1 cellular context compared by ENCODE assay signal in the genomic region with DNA sequence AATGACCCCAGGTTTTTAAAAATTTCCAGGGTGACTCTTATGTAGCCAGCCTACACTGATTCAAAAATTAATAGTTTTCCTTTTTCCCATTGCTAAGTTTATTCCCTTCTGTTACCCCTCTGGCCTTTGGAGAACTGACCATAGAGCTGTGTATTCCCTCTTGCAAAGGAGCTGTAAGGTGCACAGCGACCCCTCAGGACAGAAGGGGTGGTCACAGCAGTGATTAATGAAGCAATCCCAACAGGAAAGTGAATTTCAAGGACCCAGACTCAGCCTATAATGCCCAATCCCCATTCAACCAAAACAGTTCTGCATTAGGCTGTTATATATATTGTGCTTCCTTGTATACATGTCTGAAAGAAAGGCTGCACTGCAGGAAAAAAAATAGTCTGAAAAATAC.
TF ChIP-seq lines count a peak whose summit lies in the region.

No MANE protein-coding gene starts in this region.

TF ChIP-seq in WTC11, 78 proteins besides CTCF, POLR2A, EP300 and RAD21:
- TF ChIP-seq, protein P1, sequence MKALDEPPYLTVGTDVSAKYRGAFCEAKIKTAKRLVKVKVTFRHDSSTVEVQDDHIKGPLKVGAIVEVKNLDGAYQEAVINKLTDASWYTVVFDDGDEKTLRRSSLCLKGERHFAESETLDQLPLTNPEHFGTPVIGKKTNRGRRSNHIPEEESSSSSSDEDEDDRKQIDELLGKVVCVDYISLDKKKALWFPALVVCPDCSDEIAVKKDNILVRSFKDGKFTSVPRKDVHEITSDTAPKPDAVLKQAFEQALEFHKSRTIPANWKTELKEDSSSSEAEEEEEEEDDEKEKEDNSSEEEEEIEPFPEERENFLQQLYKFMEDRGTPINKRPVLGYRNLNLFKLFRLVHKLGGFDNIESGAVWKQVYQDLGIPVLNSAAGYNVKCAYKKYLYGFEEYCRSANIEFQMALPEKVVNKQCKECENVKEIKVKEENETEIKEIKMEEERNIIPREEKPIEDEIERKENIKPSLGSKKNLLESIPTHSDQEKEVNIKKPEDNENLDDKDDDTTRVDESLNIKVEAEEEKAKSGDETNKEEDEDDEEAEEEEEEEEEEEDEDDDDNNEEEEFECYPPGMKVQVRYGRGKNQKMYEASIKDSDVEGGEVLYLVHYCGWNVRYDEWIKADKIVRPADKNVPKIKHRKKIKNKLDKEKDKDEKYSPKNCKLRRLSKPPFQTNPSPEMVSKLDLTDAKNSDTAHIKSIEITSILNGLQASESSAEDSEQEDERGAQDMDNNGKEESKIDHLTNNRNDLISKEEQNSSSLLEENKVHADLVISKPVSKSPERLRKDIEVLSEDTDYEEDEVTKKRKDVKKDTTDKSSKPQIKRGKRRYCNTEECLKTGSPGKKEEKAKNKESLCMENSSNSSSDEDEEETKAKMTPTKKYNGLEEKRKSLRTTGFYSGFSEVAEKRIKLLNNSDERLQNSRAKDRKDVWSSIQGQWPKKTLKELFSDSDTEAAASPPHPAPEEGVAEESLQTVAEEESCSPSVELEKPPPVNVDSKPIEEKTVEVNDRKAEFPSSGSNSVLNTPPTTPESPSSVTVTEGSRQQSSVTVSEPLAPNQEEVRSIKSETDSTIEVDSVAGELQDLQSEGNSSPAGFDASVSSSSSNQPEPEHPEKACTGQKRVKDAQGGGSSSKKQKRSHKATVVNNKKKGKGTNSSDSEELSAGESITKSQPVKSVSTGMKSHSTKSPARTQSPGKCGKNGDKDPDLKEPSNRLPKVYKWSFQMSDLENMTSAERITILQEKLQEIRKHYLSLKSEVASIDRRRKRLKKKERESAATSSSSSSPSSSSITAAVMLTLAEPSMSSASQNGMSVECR (CRISPR knock-in tag; IDR thresholded peaks at IDR 0.05; ENCODE audit: borderline replicate concordance) = no peak
- TF ChIP-seq MXD4 (CRISPR knock-in tag; IDR thresholded peaks at IDR 0.05; ENCODE audit: borderline replicate concordance) (no peak), ZNF396 (CRISPR knock-in tag; IDR thresholded peaks at IDR 0.05; ENCODE audit: borderline replicate concordance) (no peak), GTF2I (CRISPR knock-in tag; conservative IDR thresholded peaks at IDR 0.05) (no peak), ZNF671 (CRISPR knock-in tag; IDR thresholded peaks at IDR 0.05) (no peak), SP1 (CRISPR knock-in tag; conservative IDR thresholded peaks at IDR 0.05) (no peak), FOXJ3 (CRISPR knock-in tag; IDR thresholded peaks at IDR 0.05; ENCODE audit: borderline replicate concordance) (no peak), AFF4 (CRISPR knock-in tag; IDR thresholded peaks at IDR 0.05; ENCODE audit: borderline replicate concordance) (no peak), TEAD4 (CRISPR knock-in tag; IDR thresholded peaks at IDR 0.05) (no peak), HMGA2 (CRISPR knock-in tag; IDR thresholded peaks at IDR 0.05) (no peak), GRHL2 (CRISPR knock-in tag; IDR thresholded peaks at IDR 0.05; ENCODE audit: insufficient replicate concordance, severe bottlenecking) (no peak), NR1H2 (CRISPR knock-in tag; IDR thresholded peaks at IDR 0.05) (no peak)
- TF ChIP-seq, protein P2, sequence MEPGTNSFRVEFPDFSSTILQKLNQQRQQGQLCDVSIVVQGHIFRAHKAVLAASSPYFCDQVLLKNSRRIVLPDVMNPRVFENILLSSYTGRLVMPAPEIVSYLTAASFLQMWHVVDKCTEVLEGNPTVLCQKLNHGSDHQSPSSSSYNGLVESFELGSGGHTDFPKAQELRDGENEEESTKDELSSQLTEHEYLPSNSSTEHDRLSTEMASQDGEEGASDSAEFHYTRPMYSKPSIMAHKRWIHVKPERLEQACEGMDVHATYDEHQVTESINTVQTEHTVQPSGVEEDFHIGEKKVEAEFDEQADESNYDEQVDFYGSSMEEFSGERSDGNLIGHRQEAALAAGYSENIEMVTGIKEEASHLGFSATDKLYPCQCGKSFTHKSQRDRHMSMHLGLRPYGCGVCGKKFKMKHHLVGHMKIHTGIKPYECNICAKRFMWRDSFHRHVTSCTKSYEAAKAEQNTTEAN (CRISPR knock-in tag; IDR thresholded peaks at IDR 0.05) = no peak
- TF ChIP-seq, protein P3, sequence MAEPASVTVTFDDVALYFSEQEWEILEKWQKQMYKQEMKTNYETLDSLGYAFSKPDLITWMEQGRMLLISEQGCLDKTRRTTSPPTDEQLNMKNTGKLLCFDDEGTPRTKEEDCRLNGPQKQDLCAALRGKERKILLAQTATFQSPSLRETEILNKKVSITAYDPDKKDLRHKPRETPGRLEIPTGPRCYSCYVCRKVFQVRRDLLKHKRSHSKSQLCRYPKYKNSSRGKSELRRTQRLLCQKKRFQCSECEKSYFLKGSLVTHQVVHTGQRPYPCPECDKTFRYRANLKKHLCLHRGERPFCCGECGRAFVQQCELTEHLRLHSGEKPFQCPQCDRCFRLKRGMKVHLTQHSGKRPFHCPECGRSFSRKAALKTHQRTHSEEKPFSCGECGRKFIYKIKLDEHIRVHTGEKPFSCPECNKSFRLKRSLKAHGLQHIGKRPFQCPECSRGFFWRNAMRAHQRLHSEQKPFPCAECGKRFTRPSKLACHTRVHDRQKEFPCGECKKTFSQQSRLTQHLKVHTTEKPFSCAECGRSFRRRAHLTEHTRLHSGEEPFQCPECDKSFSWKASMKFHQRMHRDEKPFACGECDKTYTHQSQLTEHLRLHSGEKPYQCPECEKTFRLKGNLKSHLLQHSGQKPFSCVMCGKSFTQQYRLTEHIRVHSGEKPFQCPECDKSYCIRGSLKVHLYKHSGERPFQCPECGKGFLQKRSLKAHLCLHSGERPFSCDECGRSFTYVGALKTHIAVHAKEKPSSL (CRISPR knock-in tag; conservative IDR thresholded peaks at IDR 0.05) = no peak
- TF ChIP-seq, protein P4, sequence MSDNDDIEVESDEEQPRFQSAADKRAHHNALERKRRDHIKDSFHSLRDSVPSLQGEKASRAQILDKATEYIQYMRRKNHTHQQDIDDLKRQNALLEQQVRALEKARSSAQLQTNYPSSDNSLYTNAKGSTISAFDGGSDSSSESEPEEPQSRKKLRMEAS (CRISPR knock-in tag; IDR thresholded peaks at IDR 0.05) = no peak
- TF ChIP-seq, protein P5, sequence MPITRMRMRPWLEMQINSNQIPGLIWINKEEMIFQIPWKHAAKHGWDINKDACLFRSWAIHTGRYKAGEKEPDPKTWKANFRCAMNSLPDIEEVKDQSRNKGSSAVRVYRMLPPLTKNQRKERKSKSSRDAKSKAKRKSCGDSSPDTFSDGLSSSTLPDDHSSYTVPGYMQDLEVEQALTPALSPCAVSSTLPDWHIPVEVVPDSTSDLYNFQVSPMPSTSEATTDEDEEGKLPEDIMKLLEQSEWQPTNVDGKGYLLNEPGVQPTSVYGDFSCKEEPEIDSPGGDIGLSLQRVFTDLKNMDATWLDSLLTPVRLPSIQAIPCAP (CRISPR knock-in tag; IDR thresholded peaks at IDR 0.05) = no peak
